Comparison of ENCODE assay signal across 1 cellular context in the genomic region with DNA sequence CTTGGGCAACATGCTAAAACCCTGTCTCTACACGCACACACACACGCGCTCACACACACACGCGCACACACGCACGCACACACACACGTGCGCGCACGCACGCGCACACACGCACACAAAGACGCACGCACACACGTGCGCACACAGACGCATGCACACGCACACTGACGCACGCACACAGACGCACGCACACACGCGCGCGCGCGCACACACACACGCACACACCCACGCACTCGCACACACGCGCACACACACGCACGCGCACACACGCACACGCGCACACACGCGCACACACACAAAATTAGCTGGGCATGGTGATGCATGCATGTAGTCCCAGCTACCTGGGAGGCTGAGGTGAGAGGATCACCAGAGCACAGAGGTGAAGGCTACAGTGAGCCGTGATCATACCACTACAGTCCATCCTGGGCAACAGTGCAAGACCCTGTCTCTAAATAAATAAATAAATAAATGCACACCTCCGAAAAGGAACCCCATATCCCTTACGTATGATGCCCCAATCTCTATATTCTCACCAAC.
TF ChIP-seq lines count a peak whose summit lies in the region.

No MANE protein-coding gene starts in this region.

TF ChIP-seq in K562, 482 proteins besides CTCF, POLR2A, EP300 and RAD21:
- TF ChIP-seq MXI1 (IDR thresholded peaks at IDR 0.05; ENCODE audit: low read depth, low read length) (no peak), ZNF57 (CRISPR knock-in tag; IDR thresholded peaks at IDR 0.05) (no peak), L3MBTL2 (IDR thresholded peaks at IDR 0.05) (no peak), ZNF780A (CRISPR knock-in tag; IDR thresholded peaks at IDR 0.05) (no peak), SMARCC2 (IDR thresholded peaks at IDR 0.05; ENCODE audit: low read depth) (no peak), CREB1 (IDR thresholded peaks at IDR 0.05) (no peak), CREB1 (CRISPR knock-in tag; IDR thresholded peaks at IDR 0.05) (no peak), HDGF (IDR thresholded peaks at IDR 0.05) (no peak), ZNF121 (CRISPR knock-in tag; conservative IDR thresholded peaks at IDR 0.05) (peak; percentile 64; the same call in 1 of the 2 replicates), WHSC1 (IDR thresholded peaks at IDR 0.05; ENCODE audit: low read length) (no peak), POLR2G (IDR thresholded peaks at IDR 0.05; ENCODE audit: low read depth, low read length) (peak; percentile 38; the same call in 1 of the 2 replicates), ADNP (tag; IDR thresholded peaks at IDR 0.05) (no peak), ZNF134 (CRISPR knock-in tag; conservative IDR thresholded peaks at IDR 0.05) (no peak), FOXK2 (conservative IDR thresholded peaks at IDR 0.05 in 1 of 2, IDR thresholded peaks at IDR 0.05 in 1 of 2; ENCODE audit: low read depth in 2 of 2) (no peak), NFXL1 (CRISPR knock-in tag; IDR thresholded peaks at IDR 0.05) (no peak), NR4A1 (CRISPR knock-in tag; IDR thresholded peaks at IDR 0.05) (no peak), NR4A1 (tag; IDR thresholded peaks at IDR 0.05) (no peak), MYNN (IDR thresholded peaks at IDR 0.05) (peak; percentile 47; the same call in 1 of the 2 replicates), MYNN (CRISPR knock-in tag; IDR thresholded peaks at IDR 0.05) (no peak), MTA1 (IDR thresholded peaks at IDR 0.05; ENCODE audit: borderline replicate concordance) (no peak), GTF2F1 (IDR thresholded peaks at IDR 0.05; ENCODE audit: low read depth, low read length) (no peak)
- TF ChIP-seq, protein P1, sequence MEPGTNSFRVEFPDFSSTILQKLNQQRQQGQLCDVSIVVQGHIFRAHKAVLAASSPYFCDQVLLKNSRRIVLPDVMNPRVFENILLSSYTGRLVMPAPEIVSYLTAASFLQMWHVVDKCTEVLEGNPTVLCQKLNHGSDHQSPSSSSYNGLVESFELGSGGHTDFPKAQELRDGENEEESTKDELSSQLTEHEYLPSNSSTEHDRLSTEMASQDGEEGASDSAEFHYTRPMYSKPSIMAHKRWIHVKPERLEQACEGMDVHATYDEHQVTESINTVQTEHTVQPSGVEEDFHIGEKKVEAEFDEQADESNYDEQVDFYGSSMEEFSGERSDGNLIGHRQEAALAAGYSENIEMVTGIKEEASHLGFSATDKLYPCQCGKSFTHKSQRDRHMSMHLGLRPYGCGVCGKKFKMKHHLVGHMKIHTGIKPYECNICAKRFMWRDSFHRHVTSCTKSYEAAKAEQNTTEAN (CRISPR knock-in tag; IDR thresholded peaks at IDR 0.05) = peak; percentile 97
- TF ChIP-seq, protein P2, sequence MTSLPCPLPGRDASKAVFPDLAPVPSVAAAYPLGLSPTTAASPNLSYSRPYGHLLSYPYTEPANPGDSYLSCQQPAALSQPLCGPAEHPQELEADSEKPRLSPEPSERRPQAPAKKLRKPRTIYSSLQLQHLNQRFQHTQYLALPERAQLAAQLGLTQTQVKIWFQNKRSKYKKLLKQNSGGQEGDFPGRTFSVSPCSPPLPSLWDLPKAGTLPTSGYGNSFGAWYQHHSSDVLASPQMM (CRISPR knock-in tag; IDR thresholded peaks at IDR 0.05) = no peak
- TF ChIP-seq, protein P3, sequence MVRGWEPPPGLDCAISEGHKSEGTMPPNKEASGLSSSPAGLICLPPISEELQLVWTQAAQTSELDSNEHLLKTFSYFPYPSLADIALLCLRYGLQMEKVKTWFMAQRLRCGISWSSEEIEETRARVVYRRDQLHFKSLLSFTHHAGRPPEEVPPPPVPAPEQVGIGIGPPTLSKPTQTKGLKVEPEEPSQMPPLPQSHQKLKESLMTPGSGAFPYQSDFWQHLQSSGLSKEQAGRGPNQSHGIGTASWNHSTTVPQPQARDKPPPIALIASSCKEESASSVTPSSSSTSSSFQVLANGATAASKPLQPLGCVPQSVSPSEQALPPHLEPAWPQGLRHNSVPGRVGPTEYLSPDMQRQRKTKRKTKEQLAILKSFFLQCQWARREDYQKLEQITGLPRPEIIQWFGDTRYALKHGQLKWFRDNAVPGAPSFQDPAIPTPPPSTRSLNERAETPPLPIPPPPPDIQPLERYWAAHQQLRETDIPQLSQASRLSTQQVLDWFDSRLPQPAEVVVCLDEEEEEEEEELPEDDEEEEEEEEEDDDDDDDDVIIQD (CRISPR knock-in tag; IDR thresholded peaks at IDR 0.05) = no peak
- TF ChIP-seq, protein P4, sequence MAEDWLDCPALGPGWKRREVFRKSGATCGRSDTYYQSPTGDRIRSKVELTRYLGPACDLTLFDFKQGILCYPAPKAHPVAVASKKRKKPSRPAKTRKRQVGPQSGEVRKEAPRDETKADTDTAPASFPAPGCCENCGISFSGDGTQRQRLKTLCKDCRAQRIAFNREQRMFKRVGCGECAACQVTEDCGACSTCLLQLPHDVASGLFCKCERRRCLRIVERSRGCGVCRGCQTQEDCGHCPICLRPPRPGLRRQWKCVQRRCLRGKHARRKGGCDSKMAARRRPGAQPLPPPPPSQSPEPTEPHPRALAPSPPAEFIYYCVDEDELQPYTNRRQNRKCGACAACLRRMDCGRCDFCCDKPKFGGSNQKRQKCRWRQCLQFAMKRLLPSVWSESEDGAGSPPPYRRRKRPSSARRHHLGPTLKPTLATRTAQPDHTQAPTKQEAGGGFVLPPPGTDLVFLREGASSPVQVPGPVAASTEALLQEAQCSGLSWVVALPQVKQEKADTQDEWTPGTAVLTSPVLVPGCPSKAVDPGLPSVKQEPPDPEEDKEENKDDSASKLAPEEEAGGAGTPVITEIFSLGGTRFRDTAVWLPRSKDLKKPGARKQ (CRISPR knock-in tag; IDR thresholded peaks at IDR 0.05) = 0 out of 2 replicates have a peak, but pooled peaks have one; percentile 24
- TF ChIP-seq, protein P5, sequence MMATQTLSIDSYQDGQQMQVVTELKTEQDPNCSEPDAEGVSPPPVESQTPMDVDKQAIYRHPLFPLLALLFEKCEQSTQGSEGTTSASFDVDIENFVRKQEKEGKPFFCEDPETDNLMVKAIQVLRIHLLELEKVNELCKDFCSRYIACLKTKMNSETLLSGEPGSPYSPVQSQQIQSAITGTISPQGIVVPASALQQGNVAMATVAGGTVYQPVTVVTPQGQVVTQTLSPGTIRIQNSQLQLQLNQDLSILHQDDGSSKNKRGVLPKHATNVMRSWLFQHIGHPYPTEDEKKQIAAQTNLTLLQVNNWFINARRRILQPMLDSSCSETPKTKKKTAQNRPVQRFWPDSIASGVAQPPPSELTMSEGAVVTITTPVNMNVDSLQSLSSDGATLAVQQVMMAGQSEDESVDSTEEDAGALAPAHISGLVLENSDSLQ (IDR thresholded peaks at IDR 0.05) = no peak
- TF ChIP-seq, protein P6, sequence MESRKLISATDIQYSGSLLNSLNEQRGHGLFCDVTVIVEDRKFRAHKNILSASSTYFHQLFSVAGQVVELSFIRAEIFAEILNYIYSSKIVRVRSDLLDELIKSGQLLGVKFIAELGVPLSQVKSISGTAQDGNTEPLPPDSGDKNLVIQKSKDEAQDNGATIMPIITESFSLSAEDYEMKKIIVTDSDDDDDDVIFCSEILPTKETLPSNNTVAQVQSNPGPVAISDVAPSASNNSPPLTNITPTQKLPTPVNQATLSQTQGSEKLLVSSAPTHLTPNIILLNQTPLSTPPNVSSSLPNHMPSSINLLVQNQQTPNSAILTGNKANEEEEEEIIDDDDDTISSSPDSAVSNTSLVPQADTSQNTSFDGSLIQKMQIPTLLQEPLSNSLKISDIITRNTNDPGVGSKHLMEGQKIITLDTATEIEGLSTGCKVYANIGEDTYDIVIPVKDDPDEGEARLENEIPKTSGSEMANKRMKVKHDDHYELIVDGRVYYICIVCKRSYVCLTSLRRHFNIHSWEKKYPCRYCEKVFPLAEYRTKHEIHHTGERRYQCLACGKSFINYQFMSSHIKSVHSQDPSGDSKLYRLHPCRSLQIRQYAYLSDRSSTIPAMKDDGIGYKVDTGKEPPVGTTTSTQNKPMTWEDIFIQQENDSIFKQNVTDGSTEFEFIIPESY (CRISPR knock-in tag; IDR thresholded peaks at IDR 0.05) = peak; percentile 97
TF ChIP-seq in K562: peak in this region for 6.
